Comparison of ENCODE assay signal across 13 cellular contexts in the genomic region with DNA sequence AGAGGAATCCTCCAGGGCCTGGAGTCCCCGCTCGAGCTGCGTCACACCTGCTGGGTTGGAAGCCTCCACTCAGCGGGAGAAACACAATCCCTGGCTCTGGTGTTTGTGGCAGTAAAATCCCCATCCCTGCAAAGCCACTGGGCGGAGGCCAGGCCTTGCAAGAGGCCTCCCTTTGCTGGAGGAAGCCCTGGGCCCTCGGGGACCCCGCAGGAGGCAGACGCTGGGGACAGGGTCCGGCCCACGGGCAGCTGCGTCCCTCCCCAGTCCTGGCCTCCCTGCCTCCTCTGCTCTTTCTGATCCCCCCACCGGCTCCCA.
DNase-seq lines count a peak whose midpoint lies in the region; TF ChIP-seq lines count a peak whose summit lies in the region.
"Had no signal": no experiment of that assay in that cellular context is flagged by ENCODE, and none has a peak within 500 bp of the region (broad histone marks: within the 10 kb centered on the region; RNA-seq: fewer than 3 reads in every experiment).

No MANE protein-coding gene starts in this region.

- no peak overlapping the region for H3K4me2 ChIP-seq in mesendoderm (ENCODE audit: low read length)

- POLR2A ChIA-PET in HEK293T (lab: Yijun Ruan, JAX), result no interaction called here

- TF ChIP-seq CTCF in 22Rv1 (IDR thresholded peaks at IDR 0.05), result no peak

- peak overlapping the region; percentile 73 for H3K56ac ChIP-seq in mesendoderm (ENCODE audit: low read length)

- H2BK120ac ChIP-seq in mesendoderm (ENCODE audit: low read depth, low read length), result no peak overlapping the region

- no peak overlapping the region for H2AK5ac ChIP-seq in mesendoderm (ENCODE audit: low read length)

- H2BK5ac ChIP-seq in mesendoderm (ENCODE audit: low read length), result no peak overlapping the region

- no peaks in the 10 kb centered on the region for H3K27me3 ChIP-seq in mesendoderm (ENCODE audit: insufficient read depth, low read length, poor library complexity)
- H3K27me3 ChIP-seq: cardiac muscle cell had no signal

- no peaks in the 10 kb centered on the region for H3K79me2 ChIP-seq in mesendoderm (ENCODE audit: control insufficient read depth, insufficient read depth, low read length)

- H3K4me3 ChIP-seq in mesendoderm (ENCODE audit: low read length), result no peak overlapping the region

- DNase-seq in HEK293T (ENCODE audit: extremely low spot score) (peak; percentile 21), dermis blood vessel endothelial cell (peak; percentile 20), mesendoderm (no peak), nucleus accumbens (lab: John Stamatoyannopoulos, UW) (no peak), EL (no peak), SKM-1 treated with dmso at 0.1 percent for 144 hours (lab: John Stamatoyannopoulos, UW; ENCODE audit: unreplicated experiment) (no peak), NCI-H2029 (lab: John Stamatoyannopoulos, UW) (no peak)
- DNase-seq: effector memory CD8-positive, alpha-beta T cell; Kasumi-1; OCI-M1 had no signal

- CTCF ChIA-PET in HEK293T (lab: Yijun Ruan, JAX), result interaction anchor here (0.6 to 1.0 kb wide), 3 partner anchors 98 to 1783 kb away, joined by 3 read pairs; no protein-coding TSS in a partner anchor

- no peaks in the 10 kb centered on the region for H3K79me1 ChIP-seq in mesendoderm (ENCODE audit: low read length)

- peak overlapping the region; percentile 52 for H3K18ac ChIP-seq in mesendoderm (ENCODE audit: low read length)

- peak overlapping the region; percentile 0 for H3K23ac ChIP-seq in mesendoderm (ENCODE audit: low read length)

- no peak overlapping the region for H4K8ac ChIP-seq in mesendoderm (ENCODE audit: low read depth, low read length)

- H2BK15ac ChIP-seq in mesendoderm (replicated peaks; ENCODE audit: low read depth), result no peak overlapping the region

- no CpG with 5 or more reads among the region's 12 CpGs for WGBS in mesendoderm (ENCODE audit: extremely low coverage, insufficient coverage, low lambda C conversion rate)

- H3K36me3 ChIP-seq in mesendoderm (ENCODE audit: control insufficient read depth, insufficient read depth, low read length), result no peaks in the 10 kb centered on the region
- H3K36me3 ChIP-seq: cardiac muscle cell, stomach had no signal

- peak overlapping the region; percentile 18; the same call in 1 of the 2 replicates for H3K27ac ChIP-seq in 22Rv1
- no peak overlapping the region for H3K27ac ChIP-seq in mesendoderm (ENCODE audit: low read depth, low read length)
- H3K27ac ChIP-seq: cardiac muscle cell had no signal

- H3K9ac ChIP-seq in mesendoderm (ENCODE audit: low read length), result peak overlapping the region; percentile 31

- no peak overlapping the region for H4K5ac ChIP-seq in mesendoderm (ENCODE audit: low read length)

- H3K4me1 ChIP-seq in mesendoderm (ENCODE audit: control insufficient read depth, low read depth, low read length), result no peaks in the 10 kb centered on the region

- H3K4ac ChIP-seq in mesendoderm (ENCODE audit: low read depth, low read length), result peak overlapping the region; percentile 62

TF ChIP-seq in HEK293T, 16 proteins besides CTCF, POLR2A, EP300 and RAD21:
- no peak for TF ChIP-seq HDGF (IDR thresholded peaks at IDR 0.05; ENCODE audit: borderline replicate concordance)
- TF ChIP-seq NFRKB (IDR thresholded peaks at IDR 0.05), result no peak
- TF ChIP-seq BHLHE40 (IDR thresholded peaks at IDR 0.05; ENCODE audit: borderline replicate concordance), result no peak
- no peak for TF ChIP-seq CTBP1 (IDR thresholded peaks at IDR 0.05; ENCODE audit: borderline replicate concordance)
- no peak for TF ChIP-seq FOXM1 (IDR thresholded peaks at IDR 0.05; ENCODE audit: borderline replicate concordance)
- TF ChIP-seq L3MBTL2 (conservative IDR thresholded peaks at IDR 0.05), result no peak
- TF ChIP-seq LEF1 (IDR thresholded peaks at IDR 0.05; ENCODE audit: borderline replicate concordance), result no peak
- TF ChIP-seq SUZ12 (IDR thresholded peaks at IDR 0.05), result no peak
- TF ChIP-seq, protein P1, sequence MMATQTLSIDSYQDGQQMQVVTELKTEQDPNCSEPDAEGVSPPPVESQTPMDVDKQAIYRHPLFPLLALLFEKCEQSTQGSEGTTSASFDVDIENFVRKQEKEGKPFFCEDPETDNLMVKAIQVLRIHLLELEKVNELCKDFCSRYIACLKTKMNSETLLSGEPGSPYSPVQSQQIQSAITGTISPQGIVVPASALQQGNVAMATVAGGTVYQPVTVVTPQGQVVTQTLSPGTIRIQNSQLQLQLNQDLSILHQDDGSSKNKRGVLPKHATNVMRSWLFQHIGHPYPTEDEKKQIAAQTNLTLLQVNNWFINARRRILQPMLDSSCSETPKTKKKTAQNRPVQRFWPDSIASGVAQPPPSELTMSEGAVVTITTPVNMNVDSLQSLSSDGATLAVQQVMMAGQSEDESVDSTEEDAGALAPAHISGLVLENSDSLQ (IDR thresholded peaks at IDR 0.05), result no peak
- no peak for TF ChIP-seq TARDBP (IDR thresholded peaks at IDR 0.05)
- no peak for TF ChIP-seq SP1 (IDR thresholded peaks at IDR 0.05)
- TF ChIP-seq FOXK2 (IDR thresholded peaks at IDR 0.05), result no peak
- TF ChIP-seq ZNF384 (IDR thresholded peaks at IDR 0.05), result no peak

Comparison
In these comparisons a context has a peak if more than half of its experiments do, and no peak if none do; other contexts are left out.
1. DNase-seq: peak in HEK293T (single experiment) and dermis blood vessel endothelial cell (single experiment); none in mesendoderm (single experiment), nucleus accumbens (0 of 56), EL (single experiment), SKM-1 treated with dmso at 0.1 percent for 144 hours (single experiment) and NCI-H2029 (single experiment).